ENCODE assay signal across 16 cellular contexts in genomic region chr2:218264773-218265601, GRCh38. TPM values are rescaled to one million over a fixed set of nuclear protein-coding genes. Genes with fewer than 3 reads are reported as not detected.
DNase-seq lines count a peak whose midpoint lies in the region; ATAC-seq and TF ChIP-seq lines count a peak whose summit lies in the region.
"Had no signal": no experiment of that assay in that cellular context is flagged by ENCODE, and none has a peak within 500 bp of the region (broad histone marks: within the 10 kb centered on the region; RNA-seq: fewer than 3 reads in every experiment).

No MANE protein-coding gene starts in this region.

- H4K5ac ChIP-seq in IMR-90 (ENCODE audit: low read depth, low read length), result no peak overlapping the region

- ATAC-seq in IMR-90 (ENCODE audit: low read depth), result no peak
- ATAC-seq in effector memory CD8-positive, alpha-beta T cell (replicated peaks), result no peak

- DNase-seq in IMR-90 (no peak), neuronal stem cell (ENCODE audit: low spot score) (no peak), SIG-M5 (lab: John Stamatoyannopoulos, UW) (no peak), amygdala (lab: John Stamatoyannopoulos, UW) (no peak), NCI-H2171 treated with DMSO at 0.1 percent for 48 hours (lab: John Stamatoyannopoulos, UW) (no peak)
- no peak for DNase-seq in effector memory CD8-positive, alpha-beta T cell
- DNase-seq: HCEC 1CT; Karpas-422; NCI-H1436 treated with DMSO at 0.1 percent for 48 hours; stimulated activated CD4-positive, alpha-beta T cell treated with anti-CD3 and anti-CD28 coated beads, Interleukin-4, amount 100 ng/mL, for 1 hour; T-helper 1 cell had no signal

- peaks cover 24 to 29% of the 10 kb centered on the region in 2 donors for H3K4me1 Mint-ChIP-seq in effector memory CD8-positive, alpha-beta T cell (ENCODE audit: low read depth in 2 of 2)

- no peak for TF ChIP-seq RAD21 in IMR-90 (IDR thresholded peaks at IDR 0.05; ENCODE audit: low read length)

- CTCF ChIA-PET in IMR-90 (lab: Yijun Ruan, JAX), result no interaction called here

- H2BK5ac ChIP-seq in IMR-90 (ENCODE audit: low read depth, low read length, poor library complexity, severe bottlenecking), result no peak overlapping the region
- H2BK5ac ChIP-seq in neuronal stem cell (ENCODE audit: low read length), result peak overlapping the region; percentile 49

- H3K4ac ChIP-seq in IMR-90 (ENCODE audit: low read depth, low read length), result no peak overlapping the region
- H3K4ac ChIP-seq in neuronal stem cell (ENCODE audit: low read length), result no peak overlapping the region

- no peaks in the 10 kb centered on the region for H3K9me3 ChIP-seq in IMR-90 (ENCODE audit: control insufficient read depth, insufficient read depth, low read length)
- peaks cover 0 to 2% of the 10 kb centered on the region in 2 donors for H3K9me3 ChIP-seq in neuronal stem cell (replicated peaks in 1 of 2; ENCODE audit: control insufficient read depth in 2 of 2, insufficient read depth in 1 of 2, low read depth in 1 of 2, low read length in 2 of 2)
- H3K9me3 ChIP-seq: ascending aorta, vagina had no signal

- H2BK15ac ChIP-seq in IMR-90 (ENCODE audit: low read depth, low read length), result no peak overlapping the region
- no peak overlapping the region for H2BK15ac ChIP-seq in neuronal stem cell (ENCODE audit: low read length)

- H3K36me3 Mint-ChIP-seq in effector memory CD8-positive, alpha-beta T cell (ENCODE audit: insufficient read depth), result peaks cover 50% of the 10 kb centered on the region

- no peak for TF ChIP-seq POLR2A in IMR-90 (IDR thresholded peaks at IDR 0.05; ENCODE audit: low read depth, low read length)

- dilution Hi-C loops in IMR-90 (cut with HindIII; ENCODE audit: low sequenced_read_pairs, unreplicated experiment), result no loop called here

- H3K27me3 Mint-ChIP-seq in effector memory CD8-positive, alpha-beta T cell, result no peaks in the 10 kb centered on the region

- H4K91ac ChIP-seq in IMR-90 (ENCODE audit: insufficient read depth, low read depth, low read length) (no peak overlapping the region), neuronal stem cell (ENCODE audit: low read depth, low read length, poor library complexity) (no peak overlapping the region)

- no peaks in the 10 kb centered on the region for H3K27me3 ChIP-seq in IMR-90 (ENCODE audit: control insufficient read depth, insufficient read depth, low read length)
- peaks cover 0 to 2% (median 0%) of the 10 kb centered on the region in 3 experiments for H3K27me3 ChIP-seq in neuronal stem cell (ENCODE audit: control insufficient read depth in 3 of 3, insufficient read depth in 3 of 3, low read depth in 1 of 3, low read length in 3 of 3)
- H3K27me3 ChIP-seq: ascending aorta, vagina had no signal

- H3K27ac ChIP-seq in IMR-90 (ENCODE audit: insufficient read depth, low read length) (no peak overlapping the region), neuronal stem cell (replicated peaks; ENCODE audit: low read length) (no peak overlapping the region)
- H3K27ac ChIP-seq: vagina had no signal

- H3K79me1 ChIP-seq in IMR-90 (ENCODE audit: low read depth in 1 of 2, low read length in 2 of 2) (peaks cover 11 to 17% of the 10 kb centered on the region in 2 experiments), neuronal stem cell (ENCODE audit: low read depth, low read length) (peaks cover 7% of the 10 kb centered on the region)

- H3K9ac ChIP-seq in IMR-90 (ENCODE audit: low read depth, low read length), result no peak overlapping the region
- H3K9ac ChIP-seq in neuronal stem cell (ENCODE audit: low read depth, low read length, poor library complexity), result peak overlapping the region; percentile 66

- no peak overlapping the region for H3K4me3 ChIP-seq in IMR-90 (ENCODE audit: insufficient read depth, low read depth, low read length)
- no peak overlapping the region for H3K4me3 ChIP-seq in neuronal stem cell (ENCODE audit: low read length in 2 of 2)
- H3K4me3 ChIP-seq: ascending aorta, vagina had no signal

- BruUV-seq in IMR-90 (replicated peaks; lab: Mats Ljungman, UMichigan), result TSS peak; percentile 62

- H2AK9ac ChIP-seq in IMR-90 (replicated peaks; ENCODE audit: low read depth, low read length, poor library complexity), result no peak overlapping the region

- H3K56ac ChIP-seq in IMR-90 (ENCODE audit: extremely low read depth, insufficient read depth, low read length), result no peak overlapping the region

- H3K23ac ChIP-seq in IMR-90 (ENCODE audit: low read depth, low read length) (no peak overlapping the region), neuronal stem cell (ENCODE audit: low read depth, low read length, poor library complexity) (no peak overlapping the region)

- no peak overlapping the region for H3K4me3 Mint-ChIP-seq in effector memory CD8-positive, alpha-beta T cell
- H3K4me3 Mint-ChIP-seq: activated T-helper 1 cell treated with anti-CD3 and anti-CD28 coated beads, Interleukin-12 subunit alpha, Interleukin-12 subunit beta, Interleukin-2, Interleukin-4 antibody, amounts not matched to agents 30 ng/mL and 10 ng/mL and 1 ng/mL, durations not matched to agents 14 hours and 24 hours and 36 hours; mesothelial cell of epicardium had no signal

- no peak overlapping the region for H2BK20ac ChIP-seq in IMR-90 (ENCODE audit: low read depth, low read length)

- H3K18ac ChIP-seq in IMR-90 (ENCODE audit: low read depth, low read length) (no peak overlapping the region), neuronal stem cell (ENCODE audit: low read length) (no peak overlapping the region)

- H4K20me1 ChIP-seq in IMR-90 (ENCODE audit: insufficient read depth, low read length), result peaks cover 9% of the 10 kb centered on the region; the same call in 1 of the 2 replicates

- POLR2A ChIA-PET in IMR-90 (lab: Charles Lee; ENCODE audit: unreplicated experiment), result no interaction called here

- H3K4me2 ChIP-seq in IMR-90 (ENCODE audit: low read depth, low read length), result no peak overlapping the region
- H3K4me2 ChIP-seq in neuronal stem cell (ENCODE audit: insufficient read depth, low read length, poor library complexity, severe bottlenecking), result no peak overlapping the region

- peaks cover 3% of the 10 kb centered on the region; the same call in 1 of the 2 replicates for H3K9me1 ChIP-seq in IMR-90 (ENCODE audit: insufficient read depth, low read length)

- intact Hi-C loops in IMR-90 (cut with micrococcal nuclease), result no loop called here

- no peaks in the 10 kb centered on the region for H3K9me3 Mint-ChIP-seq in effector memory CD8-positive, alpha-beta T cell
- H3K9me3 Mint-ChIP-seq: activated T-helper 1 cell treated with anti-CD3 and anti-CD28 coated beads, Interleukin-12 subunit alpha, Interleukin-12 subunit beta, Interleukin-2, Interleukin-4 antibody, amounts not matched to agents 30 ng/mL and 10 ng/mL and 1 ng/mL, durations not matched to agents 14 hours and 24 hours and 36 hours; mesothelial cell of epicardium had no signal

- in situ Hi-C loops in IMR-90 (cut with MboI; ENCODE audit: low sequenced_read_pairs), result no loop called here

- 92% methylated on average over 10 of the region's 22 CpGs; no CpG with 5 or more reads in 1 of the 2 experiments for WGBS in IMR-90 (ENCODE audit: extremely low coverage in 2 of 2, insufficient read length in 1 of 2), 2 experiments
- WGBS in neuronal stem cell (ENCODE audit: extremely low coverage in 2 of 2, insufficient read length in 2 of 2, insufficient replicate concordance in 1 of 2), 2 donors, result no CpG with 5 or more reads among the region's 22 CpGs

- H4K8ac ChIP-seq in IMR-90 (ENCODE audit: low read depth in 2 of 2, low read length in 2 of 2) (no peak overlapping the region), neuronal stem cell (ENCODE audit: low read depth, low read length) (no peak overlapping the region)

- H2AK5ac ChIP-seq in IMR-90 (ENCODE audit: low read depth, low read length), result no peak overlapping the region
- H2AK5ac ChIP-seq in neuronal stem cell (ENCODE audit: low read depth, low read length), result no peak overlapping the region

- H2BK120ac ChIP-seq in IMR-90 (ENCODE audit: low read depth, low read length), result no peak overlapping the region
- H2BK120ac ChIP-seq in neuronal stem cell (ENCODE audit: low read depth, low read length), result no peak overlapping the region

- no peak for TF ChIP-seq CTCF in IMR-90 (conservative IDR thresholded peaks at IDR 0.05; ENCODE audit: low read depth, low read length)

- H3K36me3 ChIP-seq in IMR-90 (ENCODE audit: control insufficient read depth, insufficient read depth, low read length), result peaks cover 41% of the 10 kb centered on the region
- peaks cover 30 to 51% of the 10 kb centered on the region in 2 donors for H3K36me3 ChIP-seq in neuronal stem cell (replicated peaks in 1 of 2; ENCODE audit: control insufficient read depth in 2 of 2, insufficient read depth in 2 of 2, low read length in 2 of 2)

- H3K14ac ChIP-seq in IMR-90 (replicated peaks; ENCODE audit: low read depth, low read length), result no peak overlapping the region
- no peak overlapping the region for H3K14ac ChIP-seq in neuronal stem cell (ENCODE audit: low read length)

- H2BK12ac ChIP-seq in neuronal stem cell (ENCODE audit: low read length), result no peak overlapping the region

- H2AFZ ChIP-seq in IMR-90 (replicated peaks; ENCODE audit: low read length, poor library complexity), result no peak overlapping the region
- H2AFZ ChIP-seq in neuronal stem cell (ENCODE audit: low read length), result no peak overlapping the region

- H3K4me1 ChIP-seq in IMR-90 (ENCODE audit: control insufficient read depth, insufficient read depth, low read length) (peaks cover 3% of the 10 kb centered on the region), neuronal stem cell (ENCODE audit: control insufficient read depth in 2 of 2, insufficient read depth in 1 of 2, low read depth in 1 of 2, low read length in 2 of 2) (peaks cover 18 to 24% of the 10 kb centered on the region in 2 donors)

- H3K27ac Mint-ChIP-seq in effector memory CD8-positive, alpha-beta T cell, result peak overlapping the region; percentile 62 to 67
- H3K27ac Mint-ChIP-seq: mesothelial cell of epicardium had no signal

RNA-seq across cellular contexts. Expression of gene GPBAR1, which starts 4.2 kb away (rescaled TPM):
- total RNA-seq in IMR-90 (2012; rRNA removed), result under 0.01 TPM in 1 of 2 replicates, not detected in the other
- 0.13 and 0.21 TPM in 2 replicates for polyA plus RNA-seq in IMR-90 (2012; rRNA removed)
- polyA plus RNA-seq in IMR-90 (2012; cell fraction: cytosol; rRNA removed), result 0.05 and 0.13 TPM in 2 replicates
- 0.56 and 2.4 TPM in 2 replicates for polyA plus RNA-seq in IMR-90 (2012; cell fraction: nucleus; rRNA removed; ENCODE audit: low replicate concordance)
- polyA plus RNA-seq in neuronal stem cell (2013, experiment 1 of 2), result 0.46 TPM
- 0.44 TPM for polyA plus RNA-seq in neuronal stem cell (2013, experiment 2 of 2)
- total RNA-seq: ascending aorta, dermis microvascular lymphatic vessel endothelial cell had no signal

RNA-seq across cellular contexts. Expression of gene AAMP, which starts 5.0 kb away (rescaled TPM):
- total RNA-seq in IMR-90 (2012; rRNA removed), result 112 and 118 TPM in 2 replicates
- 104 and 108 TPM in 2 replicates for polyA plus RNA-seq in IMR-90 (2012; rRNA removed)
- 132 and 175 TPM in 2 replicates for polyA plus RNA-seq in IMR-90 (2012; cell fraction: cytosol; rRNA removed)
- polyA plus RNA-seq in IMR-90 (2012; cell fraction: nucleus; rRNA removed; ENCODE audit: low replicate concordance), result 140 and 213 TPM in 2 replicates
- 45.1 TPM for polyA plus RNA-seq in neuronal stem cell (2013, experiment 1 of 2)
- polyA plus RNA-seq in neuronal stem cell (2013, experiment 2 of 2), result 38.9 TPM

RNA-seq across cellular contexts. Expression of gene PNKD, which starts 5.3 kb away (rescaled TPM):
- 19.2 and 22.2 TPM in 2 replicates for total RNA-seq in IMR-90 (2012; rRNA removed)
- 68.5 and 70.1 TPM in 2 replicates for polyA plus RNA-seq in IMR-90 (2012; rRNA removed)
- 86.1 and 87.9 TPM in 2 replicates for polyA plus RNA-seq in IMR-90 (2012; cell fraction: cytosol; rRNA removed)
- 29.9 and 38.4 TPM in 2 replicates for polyA plus RNA-seq in IMR-90 (2012; cell fraction: nucleus; rRNA removed; ENCODE audit: low replicate concordance)
- 58.6 TPM for polyA plus RNA-seq in neuronal stem cell (2013, experiment 1 of 2)
- polyA plus RNA-seq in neuronal stem cell (2013, experiment 2 of 2), result 61.7 TPM

RNA-seq across cellular contexts. Expression of gene TMBIM1, which starts 27.3 kb away (rescaled TPM):
- 78.6 and 102 TPM in 2 replicates for total RNA-seq in IMR-90 (2012; rRNA removed)
- 81.2 and 84.6 TPM in 2 replicates for polyA plus RNA-seq in IMR-90 (2012; rRNA removed)
- 29.3 and 57.5 TPM in 2 replicates for polyA plus RNA-seq in IMR-90 (2012; cell fraction: cytosol; rRNA removed)
- polyA plus RNA-seq in IMR-90 (2012; cell fraction: nucleus; rRNA removed; ENCODE audit: low replicate concordance), result 45.5 and 46.8 TPM in 2 replicates
- 10.4 TPM for polyA plus RNA-seq in neuronal stem cell (2013, experiment 1 of 2)
- polyA plus RNA-seq in neuronal stem cell (2013, experiment 2 of 2), result 10.7 TPM

RNA-seq across cellular contexts. Expression of gene ARPC2, which starts 48.0 kb away (rescaled TPM):
- total RNA-seq in IMR-90 (2012; rRNA removed), result 635 and 696 TPM in 2 replicates
- polyA plus RNA-seq in IMR-90 (2012; rRNA removed), result 544 and 561 TPM in 2 replicates
- polyA plus RNA-seq in IMR-90 (2012; cell fraction: cytosol; rRNA removed), result 259 and 280 TPM in 2 replicates
- polyA plus RNA-seq in IMR-90 (2012; cell fraction: nucleus; rRNA removed; ENCODE audit: low replicate concordance), result 120 and 334 TPM in 2 replicates
- 208 TPM for polyA plus RNA-seq in neuronal stem cell (2013, experiment 1 of 2)
- polyA plus RNA-seq in neuronal stem cell (2013, experiment 2 of 2), result 206 TPM
